Comparison of ENCODE assay signal across 25 cellular contexts in genomic region chr20:15320941-15321340, GRCh38.
DNase-seq lines count a peak whose midpoint lies in the region; ATAC-seq and TF ChIP-seq lines count a peak whose summit lies in the region.
"Had no signal": no experiment of that assay in that cellular context is flagged by ENCODE, and none has a peak within 500 bp of the region (broad histone marks: within the 10 kb centered on the region; RNA-seq: fewer than 3 reads in every experiment).

No MANE protein-coding gene starts in this region.

- intact Hi-C loops in MCF 10A (cut with micrococcal nuclease): no loop called here
- intact Hi-C loops in left colon (cut with DNase I, micrococcal nuclease): no loop called here

- DNase-seq in AG08395 (ENCODE audit: low spot score): peak; percentile 42
- peak; percentile 35 for DNase-seq in HS-27A (ENCODE audit: low read depth)
- no peak for DNase-seq in MCF 10A (ENCODE audit: unreplicated experiment)
- DNase-seq in memory B cell (ENCODE audit: low spot score in 2 of 2): no peak
- no peak for DNase-seq in activated CD8-positive, alpha-beta memory T cell treated with anti-CD3 and anti-CD28 coated beads, Interleukin-2, amount 50 U/mL, for 48 hours
- DNase-seq in left colon: no peak
- DNase-seq: activated CD4-positive, alpha-beta T cell treated with anti-CD3 and anti-CD28 coated beads, Interleukin-2, amount 10 ng/mL, durations not matched to agents 7 days and 5 days; activated naive CD4-positive, alpha-beta T cell; activated T-cell treated with anti-CD3 and anti-CD28 coated beads, Interleukin-2, amount 50 U/mL, for 48 hours; BE2C; DMS153; HCEC 1CT; head of caudate nucleus; kidney; NCI-H1436; NCI-H2107; sigmoid colon; stimulated activated naive CD8-positive, alpha-beta T cell treated with anti-CD3 and anti-CD28 coated beads, Interleukin-15, Interleukin-2, amounts not matched to agents 100 U/mL and 50 U/mL, for 24 hours; SW 1271; T1000; WERI-Rb-1 had no signal

- H3K4me1 Mint-ChIP-seq in MCF 10A (ENCODE audit: insufficient read depth, unreplicated experiment) (peaks cover 8% of the 10 kb centered on the region), memory B cell (peaks cover 22% of the 10 kb centered on the region)
- H3K4me1 Mint-ChIP-seq: activated CD4-positive, alpha-beta T cell treated with anti-CD3 and anti-CD28 coated beads, Interleukin-2, amount 10 ng/mL, durations not matched to agents 7 days and 5 days; brain had no signal

- H3K27ac Mint-ChIP-seq in MCF 10A (ENCODE audit: low read depth, unreplicated experiment) (peak overlapping the region; percentile 44), memory B cell (peak overlapping the region; percentile 60)
- H3K27ac Mint-ChIP-seq: activated CD4-positive, alpha-beta T cell treated with anti-CD3 and anti-CD28 coated beads, Interleukin-2, amount 10 ng/mL, durations not matched to agents 7 days and 5 days had no signal

- H3K27me3 Mint-ChIP-seq in MCF 10A (ENCODE audit: insufficient read depth, unreplicated experiment): no peaks in the 10 kb centered on the region
- no peaks in the 10 kb centered on the region for H3K27me3 Mint-ChIP-seq in memory B cell
- H3K27me3 Mint-ChIP-seq: activated CD4-positive, alpha-beta T cell treated with anti-CD3 and anti-CD28 coated beads, Interleukin-2, amount 10 ng/mL, durations not matched to agents 7 days and 5 days had no signal

- H3K36me3 Mint-ChIP-seq in MCF 10A (ENCODE audit: insufficient read depth, unreplicated experiment) (no peaks in the 10 kb centered on the region), memory B cell (peaks cover 4% of the 10 kb centered on the region)

- no peak overlapping the region for H3K4me3 Mint-ChIP-seq in MCF 10A (ENCODE audit: unreplicated experiment)
- no peak overlapping the region for H3K4me3 Mint-ChIP-seq in memory B cell
- H3K4me3 Mint-ChIP-seq: activated CD4-positive, alpha-beta T cell treated with anti-CD3 and anti-CD28 coated beads, Interleukin-2, amount 10 ng/mL, durations not matched to agents 7 days and 5 days; brain had no signal

- BruUV-seq in MCF 10A (replicated peaks; lab: Mats Ljungman, UMichigan): no TSS peak

- no peaks in the 10 kb centered on the region for H3K9me3 Mint-ChIP-seq in MCF 10A (ENCODE audit: unreplicated experiment)
- H3K9me3 Mint-ChIP-seq in memory B cell: no peaks in the 10 kb centered on the region
- H3K9me3 Mint-ChIP-seq: activated CD4-positive, alpha-beta T cell treated with anti-CD3 and anti-CD28 coated beads, Interleukin-2, amount 10 ng/mL, durations not matched to agents 7 days and 5 days had no signal

- ATAC-seq in memory B cell (ENCODE audit: low read depth): no peak
- no peak for ATAC-seq in HG03196 (IDR thresholded peaks at IDR 0.05; ENCODE audit: unreplicated experiment)
- ATAC-seq in HG03045 (IDR thresholded peaks at IDR 0.05; ENCODE audit: unreplicated experiment): no peak
- no peak for ATAC-seq in left colon
- ATAC-seq: A549; stimulated activated naive CD8-positive, alpha-beta T cell treated with anti-CD3 and anti-CD28 coated beads, Interleukin-15, Interleukin-2, amounts not matched to agents 100 U/mL and 50 U/mL, for 24 hours had no signal

- no peak for TF ChIP-seq CTCF in MCF 10A (IDR thresholded peaks at IDR 0.05; ENCODE audit: unreplicated experiment)

- POLR2A ChIA-PET in MCF 10A (lab: Yijun Ruan, JAX): interaction anchor here (0.7 kb wide), 1 partner anchor 23 kb away, joined by 3 read pairs; no protein-coding TSS in a partner anchor

- CTCF ChIA-PET in MCF 10A (lab: Yijun Ruan, JAX): no interaction called here

Comparison
In these comparisons a context has a peak if more than half of its experiments do, and no peak if none do; other contexts are left out.
1. DNase-seq: peak in AG08395 (single experiment) and HS-27A (single experiment); none in MCF 10A (single experiment), memory B cell (0 of 2), activated CD8-positive, alpha-beta memory T cell treated with anti-CD3 and anti-CD28 coated beads, Interleukin-2, amount 50 U/mL, for 48 hours (single experiment) and left colon (0 of 2).